ENCODE assay signal across 26 cellular contexts in the genomic region with DNA sequence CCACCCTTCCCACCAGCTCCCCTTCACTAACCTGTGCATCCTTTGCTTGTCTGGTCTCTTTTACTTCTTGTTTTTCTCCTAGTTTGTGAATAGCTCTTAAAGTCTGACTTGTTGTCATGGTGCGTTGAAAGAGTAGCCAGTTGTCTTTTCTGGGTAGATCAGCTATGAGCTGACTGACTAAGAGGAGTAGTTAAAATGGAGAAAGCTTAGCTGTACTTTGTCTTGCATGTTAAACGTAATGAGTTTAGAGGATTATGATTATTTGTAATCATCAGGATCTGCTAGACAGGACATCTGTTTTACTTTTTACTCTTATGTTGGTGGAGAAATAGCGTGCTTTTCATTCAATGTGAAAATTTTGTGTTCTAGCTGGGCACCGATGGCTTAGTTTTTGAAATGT. TPM values are rescaled to one million over a fixed set of nuclear protein-coding genes. Genes with fewer than 3 reads are reported as not detected.
A peak's percentile ranks its signal among the peaks of the same experiment; 100 is the strongest.
DNase-seq lines count a peak whose midpoint lies in the region; TF ChIP-seq lines count a peak whose summit lies in the region.
"Had no signal": no experiment of that assay in that cellular context is flagged by ENCODE, and none has a peak within 500 bp of the region (broad histone marks: within the 10 kb centered on the region; RNA-seq: fewer than 3 reads in every experiment).

No MANE protein-coding gene starts in this region.

- H3K36me3 Mint-ChIP-seq in activated CD4-positive, alpha-beta T cell treated with anti-CD3 and anti-CD28 coated beads, Interleukin-2, amount 10 ng/mL, durations not matched to agents 24 days and 14 days (ENCODE audit: low read depth): peaks cover 24% of the 10 kb centered on the region
- peaks cover 33% of the 10 kb centered on the region for H3K36me3 Mint-ChIP-seq in activated CD4-positive, alpha-beta T cell treated with anti-CD3 and anti-CD28 coated beads, Interleukin-2, amount 10 ng/mL, durations not matched to agents 7 days and 5 days (ENCODE audit: low read depth)

- CTCF ChIA-PET in activated CD4-positive, alpha-beta T cell treated with anti-CD3 and anti-CD28 coated beads, Interleukin-2, amount 10 ng/mL, durations not matched to agents 7 days and 5 days (lab: Charles Lee): interaction anchor here (2.8 kb wide), 1 partner anchor 36 kb away, joined by 8 read pairs; a partner anchor contains a TSS
- CTCF ChIA-PET in SK-N-SH (lab: Yijun Ruan, JAX): interaction anchor here (0.6 to 1.1 kb wide), 3 partner anchors 36 to 185 kb away, joined by 3 to 7 read pairs (median 3); a partner anchor contains a TSS

- no peaks in the 10 kb centered on the region for H3K27me3 Mint-ChIP-seq in activated CD4-positive, alpha-beta T cell treated with anti-CD3 and anti-CD28 coated beads, Interleukin-2, amount 10 ng/mL, durations not matched to agents 24 days and 14 days
- H3K27me3 Mint-ChIP-seq in activated CD4-positive, alpha-beta T cell treated with anti-CD3 and anti-CD28 coated beads, Interleukin-2, amount 10 ng/mL, durations not matched to agents 7 days and 5 days: no peaks in the 10 kb centered on the region
- H3K27me3 Mint-ChIP-seq: effector memory CD8-positive, alpha-beta T cell had no signal

- peaks cover 15 to 27% of the 10 kb centered on the region in 2 experiments; a peak in 3 of 4 replicates for H3K4me1 ChIP-seq in SK-N-SH (ENCODE audit: control insufficient read depth in 1 of 2, insufficient read depth in 2 of 2, low read depth in 1 of 2, low read length in 1 of 2)
- H3K4me1 ChIP-seq in uterus: no peaks in the 10 kb centered on the region
- H3K4me1 ChIP-seq: left lung, vagina had no signal

- no peak overlapping the region for H3K4me2 ChIP-seq in SK-N-SH

- DNase-seq in activated CD4-positive, alpha-beta T cell treated with anti-CD3 and anti-CD28 coated beads, Interleukin-2, amount 10 ng/mL, durations not matched to agents 24 days and 14 days: no peak
- DNase-seq in activated CD4-positive, alpha-beta T cell treated with anti-CD3 and anti-CD28 coated beads, Interleukin-2, amount 10 ng/mL, durations not matched to agents 7 days and 5 days: no peak
- DNase-seq in SK-N-SH (peak; percentile 18), epithelial cell of esophagus (ENCODE audit: low read depth) (peak; percentile 14), uterus (no peak), SKM-1 treated with dmso at 0.1 percent for 144 hours (lab: John Stamatoyannopoulos, UW; ENCODE audit: unreplicated experiment) (no peak), amygdala (lab: John Stamatoyannopoulos, UW) (no peak)
- no peak for DNase-seq in stimulated activated naive CD4-positive, alpha-beta T cell (lab: John Stamatoyannopoulos, UW)
- DNase-seq: activated CD4-positive, alpha-beta T cell treated with anti-CD3 and anti-CD28 coated beads, Interleukin-2, amount 50 U/mL, for 48 hours; activated CD4-positive, CD25-positive, alpha-beta regulatory T cell; activated naive CD4-positive, alpha-beta T cell treated with anti-CD3 and anti-CD28 coated beads for 36 hours; CD8-positive, alpha-beta T cell; DMS153; effector memory CD8-positive, alpha-beta T cell; hypothalamus; immature natural killer cell; left lung; NCI-H1048; NCI-H1694 treated with DMSO at 0.1 percent for 48 hours; nucleus accumbens; SHP77; stimulated activated naive CD8-positive, alpha-beta T cell treated with anti-CD3 and anti-CD28 coated beads, Interleukin-15, Interleukin-2, amounts not matched to agents 100 U/mL and 50 U/mL, for 24 hours had no signal

- H3K27ac ChIP-seq in SK-N-SH (ENCODE audit: low read depth in 2 of 2, low read length in 1 of 2): peak overlapping the region in 1 of 2 experiments; percentile 98; a peak in 2 of 4 replicates
- peak overlapping the region; percentile 22 to 28 for H3K27ac ChIP-seq in uterus
- H3K27ac ChIP-seq: 22Rv1, coronary artery, left lung, thoracic aorta, vagina had no signal

- no peak overlapping the region for H2AFZ ChIP-seq in SK-N-SH (ENCODE audit: low read depth)

- intact Hi-C loops in activated CD4-positive, alpha-beta T cell treated with anti-CD3 and anti-CD28 coated beads, Interleukin-2, amount 10 ng/mL, durations not matched to agents 24 days and 14 days (cut with micrococcal nuclease): loop anchor here (5.0 kb wide), 1 partner anchor 33 kb away; no protein-coding TSS in a partner anchor
- intact Hi-C loops in uterus (cut with DNase I; ENCODE audit: low total_unique reads): no loop called here

- no peaks in the 10 kb centered on the region for H3K9me3 Mint-ChIP-seq in activated CD4-positive, alpha-beta T cell treated with anti-CD3 and anti-CD28 coated beads, Interleukin-2, amount 10 ng/mL, durations not matched to agents 24 days and 14 days
- no peaks in the 10 kb centered on the region for H3K9me3 Mint-ChIP-seq in activated CD4-positive, alpha-beta T cell treated with anti-CD3 and anti-CD28 coated beads, Interleukin-2, amount 10 ng/mL, durations not matched to agents 7 days and 5 days
- H3K9me3 Mint-ChIP-seq: activated naive CD4-positive, alpha-beta T cell treated with anti-CD3 and anti-CD28 coated beads for 36 hours; effector memory CD8-positive, alpha-beta T cell had no signal

- 71% methylated on average over 4 of the region's 4 CpGs for WGBS in SK-N-SH (ENCODE audit: low lambda C conversion rate)

- TF ChIP-seq POLR2A in uterus (IDR thresholded peaks at IDR 0.05): no peak

- POLR2A ChIA-PET in activated CD4-positive, alpha-beta T cell treated with anti-CD3 and anti-CD28 coated beads, Interleukin-2, amount 10 ng/mL, durations not matched to agents 7 days and 5 days (lab: Charles Lee): no interaction called here
- POLR2A ChIA-PET in SK-N-SH (lab: Yijun Ruan, JAX): interaction anchor here (0.9 kb wide), 1 partner anchor 36 kb away, joined by 4 read pairs; a partner anchor contains a TSS

- TF ChIP-seq CTCF in SK-N-SH (IDR thresholded peaks at IDR 0.05) (no peak), epithelial cell of esophagus (IDR thresholded peaks at IDR 0.05; ENCODE audit: insufficient read depth, low read depth, low read length, missing control alignments) (no peak), uterus (IDR thresholded peaks at IDR 0.05) (no peak)

- TF ChIP-seq RAD21 in SK-N-SH (IDR thresholded peaks at IDR 0.05; ENCODE audit: low read length): no peak

- H3K9me3 ChIP-seq in SK-N-SH (no peaks in the 10 kb centered on the region), uterus (no peaks in the 10 kb centered on the region)
- H3K9me3 ChIP-seq: left lung, thoracic aorta, vagina had no signal

- H3K9me2 ChIP-seq in SK-N-SH: no peaks in the 10 kb centered on the region

- peaks cover 5% of the 10 kb centered on the region for H3F3A ChIP-seq in SK-N-SH (replicated peaks; ENCODE audit: insufficient read depth)

- H3K27ac Mint-ChIP-seq in activated CD4-positive, alpha-beta T cell treated with anti-CD3 and anti-CD28 coated beads, Interleukin-2, amount 10 ng/mL, durations not matched to agents 24 days and 14 days: peak overlapping the region; percentile 4
- no peak overlapping the region for H3K27ac Mint-ChIP-seq in activated CD4-positive, alpha-beta T cell treated with anti-CD3 and anti-CD28 coated beads, Interleukin-2, amount 10 ng/mL, durations not matched to agents 7 days and 5 days
- H3K27ac Mint-ChIP-seq: activated naive CD4-positive, alpha-beta T cell treated with anti-CD3 and anti-CD28 coated beads for 36 hours; CD8-positive, alpha-beta T cell had no signal

- peaks cover 17% of the 10 kb centered on the region for H3K4me1 Mint-ChIP-seq in activated CD4-positive, alpha-beta T cell treated with anti-CD3 and anti-CD28 coated beads, Interleukin-2, amount 10 ng/mL, durations not matched to agents 24 days and 14 days
- peaks cover 17% of the 10 kb centered on the region for H3K4me1 Mint-ChIP-seq in activated CD4-positive, alpha-beta T cell treated with anti-CD3 and anti-CD28 coated beads, Interleukin-2, amount 10 ng/mL, durations not matched to agents 7 days and 5 days

- H4K20me1 ChIP-seq in SK-N-SH (ENCODE audit: insufficient read depth): no peaks in the 10 kb centered on the region

- H3K36me3 ChIP-seq in SK-N-SH (replicated peaks in 1 of 2; ENCODE audit: control insufficient read depth in 1 of 2, insufficient read depth in 2 of 2, low read length in 1 of 2) (peaks cover 22 to 29% of the 10 kb centered on the region in 2 experiments), uterus (no peaks in the 10 kb centered on the region)
- H3K36me3 ChIP-seq: thoracic aorta, vagina had no signal

- H3K9ac ChIP-seq in SK-N-SH: no peak overlapping the region

- TF ChIP-seq EP300 in SK-N-SH (IDR thresholded peaks at IDR 0.05; ENCODE audit: borderline replicate concordance in 1 of 2, low read depth in 1 of 2, low read length in 1 of 2): peak in 1 of 2 experiments; percentile 62; a peak in 2 of 4 replicates

- no peak overlapping the region for H3K4me3 Mint-ChIP-seq in activated CD4-positive, alpha-beta T cell treated with anti-CD3 and anti-CD28 coated beads, Interleukin-2, amount 10 ng/mL, durations not matched to agents 24 days and 14 days
- no peak overlapping the region for H3K4me3 Mint-ChIP-seq in activated CD4-positive, alpha-beta T cell treated with anti-CD3 and anti-CD28 coated beads, Interleukin-2, amount 10 ng/mL, durations not matched to agents 7 days and 5 days
- H3K4me3 Mint-ChIP-seq: activated naive CD4-positive, alpha-beta T cell treated with anti-CD3 and anti-CD28 coated beads for 36 hours; CD8-positive, alpha-beta T cell; effector memory CD8-positive, alpha-beta T cell; immature natural killer cell had no signal

- H3K27me3 ChIP-seq in SK-N-SH (ENCODE audit: insufficient read depth) (no peaks in the 10 kb centered on the region), uterus (no peaks in the 10 kb centered on the region)
- H3K27me3 ChIP-seq: left lung, vagina had no signal

- H3K4me3 ChIP-seq in SK-N-SH (ENCODE audit: low read depth in 2 of 2, low read length in 1 of 2): peak overlapping the region in 1 of 2 experiments; percentile 9; a peak in 1 of 4 replicates
- no peak overlapping the region for H3K4me3 ChIP-seq in epithelial cell of esophagus (ENCODE audit: low read length)
- no peak overlapping the region for H3K4me3 ChIP-seq in uterus
- H3K4me3 ChIP-seq: coronary artery, left lung, thoracic aorta, vagina had no signal

- H3K79me2 ChIP-seq in SK-N-SH (ENCODE audit: insufficient read depth): peaks cover 68% of the 10 kb centered on the region

TF ChIP-seq in SK-N-SH, 30 proteins besides CTCF, POLR2A, EP300 and RAD21:
- peak; percentile 67 for TF ChIP-seq GATA2 (CRISPR knock-in tag; IDR thresholded peaks at IDR 0.05)
- TF ChIP-seq SMC3 (IDR thresholded peaks at IDR 0.05; ENCODE audit: low read depth, low read length): no peak
- TF ChIP-seq RCOR1 (IDR thresholded peaks at IDR 0.05; ENCODE audit: low read length): 0 out of 2 replicates have a peak, but pooled peaks have one; percentile 49
- TF ChIP-seq POLR2AphosphoS5 (IDR thresholded peaks at IDR 0.05; ENCODE audit: low read depth, low read length): no peak
- TF ChIP-seq TCF12 (IDR thresholded peaks at IDR 0.05): no peak

RNA-seq across cellular contexts. Expression of a gene that starts 35.9 kb away (rescaled TPM):
- total RNA-seq in activated CD4-positive, alpha-beta T cell treated with anti-CD3 and anti-CD28 coated beads, Interleukin-2, amount 10 ng/mL, durations not matched to agents 24 days and 14 days: 59.1 and 61.7 TPM in 2 replicates
- 10 to 100 TPM; 58.4 to 58.5 TPM for total RNA-seq in activated CD4-positive, alpha-beta T cell treated with anti-CD3 and anti-CD28 coated beads, Interleukin-2, amount 10 ng/mL, durations not matched to agents 7 days and 5 days
- 35.6 and 48.1 TPM in 2 replicates for polyA plus RNA-seq in SK-N-SH (2012; rRNA removed)
- 52.4 and 57.7 TPM in 2 replicates for polyA plus RNA-seq in SK-N-SH (2012; cell fraction: cytosol; rRNA removed)
- polyA plus RNA-seq in SK-N-SH (2012; cell fraction: nucleus; rRNA removed): 16.6 and 61.3 TPM in 2 replicates
- 100 to 1,000 TPM in 2 of 4 donors, 10 to 100 TPM in 2; 33.2 to 176 (median 84.7) TPM for total RNA-seq in uterus

Comparison
In these comparisons a context has a peak if more than half of its experiments do, and no peak if none do; other contexts are left out.
1. DNase-seq: peak in SK-N-SH (single experiment) and epithelial cell of esophagus (single experiment); none in activated CD4-positive, alpha-beta T cell treated with anti-CD3 and anti-CD28 coated beads, Interleukin-2, amount 10 ng/mL, durations not matched to agents 24 days and 14 days (single experiment), activated CD4-positive, alpha-beta T cell treated with anti-CD3 and anti-CD28 coated beads, Interleukin-2, amount 10 ng/mL, durations not matched to agents 7 days and 5 days (single experiment), uterus (0 of 2), SKM-1 treated with dmso at 0.1 percent for 144 hours (single experiment), stimulated activated naive CD4-positive, alpha-beta T cell (0 of 6) and amygdala (0 of 56).